1 cellular context compared by ENCODE assay signal in genomic region chr12:92602476-92602875, GRCh38.
TF ChIP-seq lines count a peak whose summit lies in the region.

No MANE protein-coding gene starts in this region.

TF ChIP-seq in A549, 52 proteins besides CTCF, POLR2A, EP300 and RAD21 (continued from another document):
- peak; percentile 48; the same call in 1 of the 2 replicates for TF ChIP-seq FOSL2 (IDR thresholded peaks at IDR 0.05)
- TF ChIP-seq FOSL2 (CRISPR knock-in tag; IDR thresholded peaks at IDR 0.05) = peak; percentile 88
- 0 out of 2 replicates have a peak, but pooled peaks have one; percentile 12 for TF ChIP-seq MAX (IDR thresholded peaks at IDR 0.05)
- TF ChIP-seq HES2 (IDR thresholded peaks at IDR 0.05) = peak; percentile 89
- TF ChIP-seq BHLHE40 (IDR thresholded peaks at IDR 0.05; ENCODE audit: low read depth, low read length) = no peak
- peak; percentile 74 for TF ChIP-seq JUNB (IDR thresholded peaks at IDR 0.05)
- TF ChIP-seq TFCP2L1 (CRISPR knock-in tag; IDR thresholded peaks at IDR 0.05) = no peak
- TF ChIP-seq ZFP36 (IDR thresholded peaks at IDR 0.05; ENCODE audit: borderline replicate concordance, partially characterized antibody) = no peak
TF ChIP-seq in A549: peak in this region for 10.
